ENCODE assay signal across 17 cellular contexts in the genomic region with DNA sequence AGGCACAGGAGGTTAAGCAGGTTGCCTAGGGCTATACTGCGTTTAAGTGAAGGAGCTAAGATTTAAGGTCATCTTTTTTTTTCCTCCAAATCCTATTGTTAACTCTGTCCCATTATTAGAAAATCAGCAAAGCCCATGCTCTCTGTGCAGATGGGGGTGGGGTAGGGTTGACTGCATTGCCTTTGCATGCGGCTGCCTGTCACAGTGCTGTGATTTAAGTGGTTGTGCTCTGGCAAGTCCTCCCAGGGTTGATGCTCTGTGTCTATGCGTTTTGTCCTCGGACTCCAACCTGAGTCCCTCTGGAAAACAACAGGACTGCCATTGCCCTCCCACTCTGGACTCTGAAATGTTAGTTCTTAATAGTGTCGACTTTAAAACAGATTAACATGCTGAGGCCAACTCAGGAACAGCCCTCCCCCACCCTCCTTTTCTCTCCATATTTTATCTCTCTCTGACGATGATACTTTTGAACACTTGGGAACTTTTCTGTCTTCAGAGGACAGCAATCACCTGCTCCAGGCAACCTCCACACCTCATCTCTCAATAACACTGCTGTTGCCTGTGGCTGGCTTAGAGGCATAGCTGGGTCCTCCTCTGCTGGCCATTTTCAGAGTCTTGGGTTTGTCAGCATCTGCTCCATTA. TPM values are rescaled to one million over a fixed set of nuclear protein-coding genes. Genes with fewer than 3 reads are reported as not detected.
DNase-seq lines count a peak whose midpoint lies in the region; ATAC-seq, FAIRE-seq and TF ChIP-seq lines count a peak whose summit lies in the region.
"Had no signal": no experiment of that assay in that cellular context is flagged by ENCODE, and none has a peak within 500 bp of the region (broad histone marks: within the 10 kb centered on the region; RNA-seq: fewer than 3 reads in every experiment).

No MANE protein-coding gene starts in this region.

- H3K27ac ChIP-seq in IMR-90 (ENCODE audit: insufficient read depth, low read length) (no peak overlapping the region), esophagus muscularis mucosa (replicated peaks in 1 of 4) (no peak overlapping the region), trophoblast cell (ENCODE audit: low read depth, low read length) (no peak overlapping the region)
- H3K27ac ChIP-seq: BLaER1 treated with 17β-estradiol and CSF1 and Interleukin-3, amounts not matched to agents 10 nM and 100 nM had no signal

- CTCF ChIA-PET in IMR-90 (lab: Yijun Ruan, JAX), result no interaction called here

- no peak overlapping the region for H4K5ac ChIP-seq in IMR-90 (ENCODE audit: low read depth, low read length)

- no peak for TF ChIP-seq EP300 in esophagus muscularis mucosa (IDR thresholded peaks at IDR 0.05)

- DNase-seq in D721Med (ENCODE audit: insufficient read length, low spot score) (no peak), IMR-90 (no peak), esophagus muscularis mucosa (ENCODE audit: extremely low spot score) (peak; percentile 68), trophoblast cell (no peak), OCI-M1 (lab: John Stamatoyannopoulos, UW) (no peak)
- no peak for DNase-seq in activated CD4-positive, alpha-beta T cell treated with anti-CD3 and anti-CD28 coated beads, Interleukin-2, amount 50 U/mL, for 1 hour
- DNase-seq: CD8-positive, alpha-beta memory T cell; GOT3; NCI-H1417; NCI-H187; NCI-H2107; NCI-H510A treated with DMSO at 0.1 percent for 48 hours had no signal

- FAIRE-seq in D721Med (lab: Jason Lieb, UNC), result peak; percentile 82
- FAIRE-seq: GM12892, GM18507 had no signal

- no peak overlapping the region for H3K4me2 ChIP-seq in IMR-90 (ENCODE audit: low read depth, low read length)
- H3K4me2 ChIP-seq in trophoblast cell (ENCODE audit: low read length), result no peak overlapping the region
- H3K4me2 ChIP-seq: BLaER1 treated with 17β-estradiol and CSF1 and Interleukin-3, amounts not matched to agents 10 nM and 100 nM had no signal

- TF ChIP-seq RAD21 in IMR-90 (IDR thresholded peaks at IDR 0.05; ENCODE audit: low read length), result no peak

- in situ Hi-C loops in IMR-90 (cut with MboI; ENCODE audit: low sequenced_read_pairs), result no loop called here

- H3K79me1 ChIP-seq in IMR-90 (ENCODE audit: low read depth in 1 of 2, low read length in 2 of 2) (peaks cover 5 to 53% of the 10 kb centered on the region in 2 experiments), trophoblast cell (ENCODE audit: low read length) (no peaks in the 10 kb centered on the region)

- dilution Hi-C loops in IMR-90 (cut with HindIII; ENCODE audit: low sequenced_read_pairs, unreplicated experiment), result no loop called here

- H3K9me1 ChIP-seq in IMR-90 (ENCODE audit: insufficient read depth, low read length), result peaks cover 19% of the 10 kb centered on the region

- POLR2A ChIA-PET in IMR-90 (lab: Charles Lee; ENCODE audit: unreplicated experiment), result no interaction called here

- 33% methylated on average over 1 of the region's 6 CpGs; no CpG with 5 or more reads in 1 of the 2 experiments for WGBS in IMR-90 (ENCODE audit: extremely low coverage in 2 of 2, insufficient read length in 1 of 2), 2 experiments
- 72% methylated on average over 6 of the region's 6 CpGs for WGBS in esophagus muscularis mucosa
- WGBS in trophoblast cell (ENCODE audit: extremely low coverage, insufficient coverage, insufficient read length), result no CpG with 5 or more reads among the region's 6 CpGs

- H3K9me3 ChIP-seq in IMR-90 (ENCODE audit: control insufficient read depth, insufficient read depth, low read length), result no peaks in the 10 kb centered on the region
- H3K9me3 ChIP-seq in esophagus muscularis mucosa, result no peaks in the 10 kb centered on the region
- H3K9me3 ChIP-seq in trophoblast cell (ENCODE audit: insufficient read depth, low read depth, low read length), result no peaks in the 10 kb centered on the region
- H3K9me3 ChIP-seq: BLaER1 treated with 17β-estradiol and CSF1 and Interleukin-3, amounts not matched to agents 10 nM and 100 nM had no signal

- no peak overlapping the region for H2AFZ ChIP-seq in IMR-90 (replicated peaks; ENCODE audit: low read length, poor library complexity)
- no peak overlapping the region for H2AFZ ChIP-seq in trophoblast cell (ENCODE audit: insufficient read depth, low read length, poor library complexity)

- no peak overlapping the region for H3K23ac ChIP-seq in IMR-90 (ENCODE audit: low read depth, low read length)
- no peak overlapping the region for H3K23ac ChIP-seq in trophoblast cell (ENCODE audit: low read length)

- ATAC-seq in IMR-90 (ENCODE audit: low read depth), result no peak
- no peak for ATAC-seq in GM21786 (IDR thresholded peaks at IDR 0.05; ENCODE audit: unreplicated experiment)

- H4K12ac ChIP-seq in trophoblast cell (ENCODE audit: low read depth, low read length), result no peak overlapping the region

- H4K20me1 ChIP-seq in IMR-90 (ENCODE audit: insufficient read depth, low read length), result no peaks in the 10 kb centered on the region

- H3K18ac ChIP-seq in IMR-90 (ENCODE audit: low read depth, low read length), result no peak overlapping the region
- no peak overlapping the region for H3K18ac ChIP-seq in trophoblast cell (ENCODE audit: low read length)

- peaks cover 13% of the 10 kb centered on the region for H3K4me1 ChIP-seq in IMR-90 (ENCODE audit: control insufficient read depth, insufficient read depth, low read length)
- H3K4me1 ChIP-seq in esophagus muscularis mucosa, result peaks cover 0 to 11% (median 4%) of the 10 kb centered on the region in 4 donors
- peaks cover 24 to 30% of the 10 kb centered on the region in 2 experiments for H3K4me1 ChIP-seq in trophoblast cell (ENCODE audit: control insufficient read depth in 1 of 2, insufficient read depth in 2 of 2, low read length in 2 of 2)

- TF ChIP-seq CTCF in D721Med (IDR thresholded peaks at IDR 0.05; ENCODE audit: insufficient read depth, missing control alignments) (no peak), IMR-90 (conservative IDR thresholded peaks at IDR 0.05; ENCODE audit: low read depth, low read length) (no peak), esophagus muscularis mucosa (IDR thresholded peaks at IDR 0.05) (no peak)

- peak overlapping the region; percentile 40 for H2AK9ac ChIP-seq in IMR-90 (replicated peaks; ENCODE audit: low read depth, low read length, poor library complexity)

- TF ChIP-seq POLR2A in IMR-90 (IDR thresholded peaks at IDR 0.05; ENCODE audit: low read depth, low read length) (no peak), esophagus muscularis mucosa (IDR thresholded peaks at IDR 0.05; ENCODE audit: low read depth) (no peak)

- no peak overlapping the region for H2BK12ac ChIP-seq in trophoblast cell (ENCODE audit: low read length)

- H3K4me3 ChIP-seq in IMR-90 (ENCODE audit: insufficient read depth, low read depth, low read length) (no peak overlapping the region), esophagus muscularis mucosa (no peak overlapping the region), trophoblast cell (ENCODE audit: low read depth, low read length) (no peak overlapping the region)
- H3K4me3 ChIP-seq: BLaER1 treated with 17β-estradiol and CSF1 and Interleukin-3, amounts not matched to agents 10 nM and 100 nM had no signal

- H3K79me2 ChIP-seq in trophoblast cell (ENCODE audit: control insufficient read depth, insufficient read depth, low read length, poor library complexity), result peaks cover 4% of the 10 kb centered on the region

- H3K14ac ChIP-seq in IMR-90 (replicated peaks; ENCODE audit: low read depth, low read length), result no peak overlapping the region
- H3K14ac ChIP-seq in trophoblast cell (ENCODE audit: low read length), result no peak overlapping the region

- H2AK5ac ChIP-seq in IMR-90 (ENCODE audit: low read depth, low read length), result no peak overlapping the region
- H2AK5ac ChIP-seq in trophoblast cell (ENCODE audit: low read length), result no peak overlapping the region

- no peak overlapping the region for H2BK15ac ChIP-seq in IMR-90 (ENCODE audit: low read depth, low read length)

- H3K56ac ChIP-seq in IMR-90 (ENCODE audit: extremely low read depth, insufficient read depth, low read length), result no peak overlapping the region

- H2BK20ac ChIP-seq in IMR-90 (ENCODE audit: low read depth, low read length), result no peak overlapping the region

- H3K9ac ChIP-seq in IMR-90 (ENCODE audit: low read depth, low read length) (no peak overlapping the region), trophoblast cell (ENCODE audit: low read length) (no peak overlapping the region)
- H3K9ac ChIP-seq: BLaER1 treated with 17β-estradiol and CSF1 and Interleukin-3, amounts not matched to agents 10 nM and 100 nM had no signal

- no peak overlapping the region for H4K91ac ChIP-seq in IMR-90 (ENCODE audit: insufficient read depth, low read depth, low read length)
- no peak overlapping the region for H4K91ac ChIP-seq in trophoblast cell (ENCODE audit: low read depth, low read length)

- H4K8ac ChIP-seq in IMR-90 (ENCODE audit: low read depth in 2 of 2, low read length in 2 of 2) (no peak overlapping the region), trophoblast cell (ENCODE audit: low read depth, low read length) (no peak overlapping the region)

- intact Hi-C loops in IMR-90 (cut with micrococcal nuclease), result no loop called here
- intact Hi-C loops in esophagus muscularis mucosa (cut with DNase I), result no loop called here

- no TSS peak for BruUV-seq in IMR-90 (replicated peaks; lab: Mats Ljungman, UMichigan)

- no peaks in the 10 kb centered on the region; the same call in 1 of the 2 replicates for H3K27me3 ChIP-seq in IMR-90 (ENCODE audit: control insufficient read depth, insufficient read depth, low read length)
- H3K27me3 ChIP-seq in esophagus muscularis mucosa, result peaks cover 0 to 4% (median 1%) of the 10 kb centered on the region in 4 donors
- H3K27me3 ChIP-seq in trophoblast cell (ENCODE audit: insufficient read depth, low read length), result no peaks in the 10 kb centered on the region

- H3K4ac ChIP-seq in IMR-90 (ENCODE audit: low read depth, low read length) (no peak overlapping the region), trophoblast cell (ENCODE audit: low read depth, low read length) (peak overlapping the region; percentile 18)

- no peaks in the 10 kb centered on the region for H3K36me3 ChIP-seq in IMR-90 (ENCODE audit: control insufficient read depth, insufficient read depth, low read length)
- no peaks in the 10 kb centered on the region for H3K36me3 ChIP-seq in esophagus muscularis mucosa
- peaks cover 0 to 1% of the 10 kb centered on the region in 2 experiments for H3K36me3 ChIP-seq in trophoblast cell (ENCODE audit: control insufficient read depth in 1 of 2, insufficient read depth in 2 of 2, low read length in 2 of 2)
- H3K36me3 ChIP-seq: BLaER1 treated with 17β-estradiol and CSF1 and Interleukin-3, amounts not matched to agents 10 nM and 100 nM had no signal

- no peak overlapping the region for H2BK5ac ChIP-seq in IMR-90 (ENCODE audit: low read depth, low read length, poor library complexity, severe bottlenecking)
- H2BK5ac ChIP-seq in trophoblast cell (ENCODE audit: low read depth, low read length, poor library complexity), result no peak overlapping the region

- no peak overlapping the region for H2BK120ac ChIP-seq in IMR-90 (ENCODE audit: low read depth, low read length)
- no peak overlapping the region for H2BK120ac ChIP-seq in trophoblast cell (ENCODE audit: insufficient read depth, low read length, poor library complexity)

RNA-seq across cellular contexts. Expression of gene FHOD3, which starts 5.8 kb away (rescaled TPM):
- 16.0 and 16.7 TPM in 2 replicates for total RNA-seq in IMR-90 (2012; rRNA removed)
- 12.5 and 14.6 TPM in 2 replicates for polyA plus RNA-seq in IMR-90 (2012; rRNA removed)
- 12.4 and 13.2 TPM in 2 replicates for polyA plus RNA-seq in IMR-90 (2012; cell fraction: cytosol; rRNA removed)
- polyA plus RNA-seq in IMR-90 (2012; cell fraction: nucleus; rRNA removed; ENCODE audit: low replicate concordance), result 11.6 and 25.1 TPM in 2 replicates
- 10 to 100 TPM; 24.1 to 51.4 (median 33.8) TPM for total RNA-seq in esophagus muscularis mucosa
- 47.0 and 54.5 TPM in 2 replicates for polyA plus RNA-seq in trophoblast cell (2013)
- total RNA-seq: CD8-positive, alpha-beta memory T cell; HT-29 had no signal
- polyA plus RNA-seq: CD8-positive, alpha-beta memory T cell had no signal
